22 cellular contexts compared by ENCODE assay signal in the genomic region with DNA sequence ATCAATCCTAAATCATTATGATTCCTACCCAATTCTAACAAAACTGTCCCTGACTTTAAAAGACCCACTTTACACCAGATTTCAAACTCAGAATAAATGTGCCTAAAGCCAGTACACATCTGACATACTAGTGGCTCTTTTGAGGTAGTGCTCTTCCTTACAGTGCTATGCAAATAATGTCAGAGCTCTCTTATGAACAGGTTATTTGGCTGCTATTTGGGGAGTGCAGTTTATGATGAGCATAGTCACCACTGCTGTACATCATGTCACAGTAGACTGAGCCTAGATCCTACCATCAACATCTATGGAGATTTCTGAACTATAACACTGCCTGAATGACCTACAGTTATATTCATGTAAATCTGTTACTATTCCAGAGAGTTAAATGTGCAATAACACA. TPM values are rescaled to one million over a fixed set of nuclear protein-coding genes. Genes with fewer than 3 reads are reported as not detected.
"Had no signal": no experiment of that assay in that cellular context is flagged by ENCODE, and none has a peak within 500 bp of the region (broad histone marks: within the 10 kb centered on the region; RNA-seq: fewer than 3 reads in every experiment).

No MANE protein-coding gene starts in this region.

- H3K27me3 Mint-ChIP-seq: activated CD4-positive, alpha-beta memory T cell treated with anti-CD3 and anti-CD28 coated beads for 36 hours; stimulated activated naive CD8-positive, alpha-beta T cell treated with anti-CD3 and anti-CD28 coated beads, Interleukin-15, amount 100 ng/mL, for 72 hours had no signal

- H3K9me3 ChIP-seq: lower lobe of right lung, testis, upper lobe of right lung had no signal

- H2AFZ ChIP-seq: neural progenitor cell, parathyroid adenoma had no signal

- H3K27ac Mint-ChIP-seq: activated CD4-positive, alpha-beta memory T cell treated with anti-CD3 and anti-CD28 coated beads for 36 hours; activated naive CD4-positive, alpha-beta T cell treated with anti-CD3 and anti-CD28 coated beads, Interleukin-2, amount 50 U/mL, for 72 hours; neural progenitor cell; stimulated activated naive CD8-positive, alpha-beta T cell treated with anti-CD3 and anti-CD28 coated beads, Interleukin-15, amount 100 ng/mL, for 72 hours had no signal

- H3K79me2 ChIP-seq: parathyroid adenoma had no signal

- DNase-seq: activated CD4-positive, alpha-beta memory T cell treated with anti-CD3 and anti-CD28 coated beads for 36 hours; activated CD4-positive, alpha-beta T cell treated with anti-CD3 and anti-CD28 coated beads for 1 hour; activated effector memory CD4-positive, alpha-beta T cell treated with anti-CD3 and anti-CD28 coated beads, Interleukin-2, amount 50 U/mL, for 16 hours; activated T-cell treated with anti-CD3 and anti-CD28 coated beads, Interleukin-2, amount 50 U/mL, for 4 hours; amygdala; brain microvascular endothelial cell; cerebellar nuclear complex; dermis blood vessel endothelial cell; hypothalamus; lower lobe of right lung; midbrain; stimulated activated CD4-positive, alpha-beta T cell treated with anti-CD3 and anti-CD28 coated beads, Interleukin-15, amount 100 ng/mL, for 24 hours; stimulated activated CD4-positive, alpha-beta T cell treated with anti-CD3 and anti-CD28 coated beads, Interleukin-4, amount 100 ng/mL, for 4 hours; stimulated activated naive CD8-positive, alpha-beta T cell treated with anti-CD3 and anti-CD28 coated beads, Interleukin-15, amount 100 ng/mL, for 72 hours; testis; upper lobe of right lung had no signal

- H3K4me2 ChIP-seq: neural progenitor cell had no signal

- H3K27me3 ChIP-seq: brain microvascular endothelial cell, neural progenitor cell, testis, upper lobe of right lung had no signal

- H3K4me3 Mint-ChIP-seq: activated CD4-positive, alpha-beta memory T cell treated with anti-CD3 and anti-CD28 coated beads for 36 hours; activated T-cell treated with anti-CD3 and anti-CD28 coated beads, Interleukin-2, amount 50 U/mL, for 4 hours; neural progenitor cell; stimulated activated naive CD8-positive, alpha-beta T cell treated with anti-CD3 and anti-CD28 coated beads, Interleukin-15, amount 100 ng/mL, for 72 hours had no signal

- H3K9ac ChIP-seq: neural progenitor cell, parathyroid adenoma had no signal

- ATAC-seq: activated naive CD4-positive, alpha-beta T cell treated with anti-CD3 and anti-CD28 coated beads, Interleukin-2, amount 50 U/mL, for 72 hours; activated T-cell treated with anti-CD3 and anti-CD28 coated beads, Interleukin-2, amount 50 U/mL, for 4 hours; lower lobe of right lung; stimulated activated naive CD8-positive, alpha-beta T cell treated with anti-CD3 and anti-CD28 coated beads, Interleukin-15, amount 100 ng/mL, for 72 hours; upper lobe of right lung had no signal

- FAIRE-seq: TTC549 had no signal

- H3K9me3 Mint-ChIP-seq: activated CD4-positive, alpha-beta memory T cell treated with anti-CD3 and anti-CD28 coated beads for 36 hours; activated naive CD4-positive, alpha-beta T cell treated with anti-CD3 and anti-CD28 coated beads, Interleukin-2, amount 50 U/mL, for 72 hours; activated T-cell treated with anti-CD3 and anti-CD28 coated beads, Interleukin-2, amount 50 U/mL, for 4 hours; stimulated activated naive CD8-positive, alpha-beta T cell treated with anti-CD3 and anti-CD28 coated beads, Interleukin-15, amount 100 ng/mL, for 72 hours had no signal

- H3K36me3 Mint-ChIP-seq: activated CD4-positive, alpha-beta memory T cell treated with anti-CD3 and anti-CD28 coated beads for 36 hours; activated naive CD4-positive, alpha-beta T cell treated with anti-CD3 and anti-CD28 coated beads, Interleukin-2, amount 50 U/mL, for 72 hours; neural progenitor cell had no signal

- H3K4me1 ChIP-seq: lower lobe of right lung, neural progenitor cell, parathyroid adenoma, testis, upper lobe of right lung had no signal

- H3K27ac ChIP-seq: brain microvascular endothelial cell, lower lobe of right lung, neural progenitor cell, parathyroid adenoma, testis, upper lobe of right lung had no signal

- H3K4me3 ChIP-seq: lower lobe of right lung, neural progenitor cell, testis, upper lobe of right lung had no signal

- H3K4me1 Mint-ChIP-seq: neural progenitor cell; stimulated activated naive CD8-positive, alpha-beta T cell treated with anti-CD3 and anti-CD28 coated beads, Interleukin-15, amount 100 ng/mL, for 72 hours had no signal

- H3K36me3 ChIP-seq: brain microvascular endothelial cell, lower lobe of right lung, neural progenitor cell, upper lobe of right lung had no signal

RNA-seq across cellular contexts. Expression of gene PAGE5, which starts 50.4 kb away (rescaled TPM):
- total RNA-seq: activated naive CD4-positive, alpha-beta T cell treated with anti-CD3 and anti-CD28 coated beads, Interleukin-2, amount 50 U/mL, for 72 hours; dermis blood vessel endothelial cell; glomerular endothelial cell; lower lobe of right lung; skeletal muscle tissue; upper lobe of right lung had no signal
